Comparison of ENCODE assay signal across 22 cellular contexts in the genomic region with DNA sequence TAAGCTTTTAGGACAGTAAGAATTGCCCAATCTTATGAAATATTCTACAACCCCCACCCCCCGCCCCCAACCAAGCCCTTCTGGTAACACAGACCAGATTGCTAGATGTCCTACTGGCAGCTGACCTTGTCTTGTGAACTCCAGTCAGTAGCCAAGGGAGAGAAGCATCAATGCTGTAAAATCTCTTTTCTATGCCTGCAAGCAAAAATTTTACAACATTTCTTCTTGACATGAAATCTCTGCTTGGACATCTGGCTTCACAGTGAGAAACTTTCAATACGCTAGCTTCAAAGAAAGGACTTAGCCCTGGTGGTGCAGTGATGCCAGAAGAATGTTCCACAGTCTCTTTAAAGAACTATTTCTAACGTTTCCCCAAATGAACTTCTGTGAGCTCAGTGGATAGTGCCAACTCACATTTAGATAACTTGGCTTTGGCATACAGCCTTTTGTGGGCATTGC.
DNase-seq lines count a peak whose midpoint lies in the region; ATAC-seq lines count a peak whose summit lies in the region.
"Had no signal": no experiment of that assay in that cellular context is flagged by ENCODE, and none has a peak within 500 bp of the region (broad histone marks: within the 10 kb centered on the region; RNA-seq: fewer than 3 reads in every experiment).

No MANE protein-coding gene starts in this region.

- intact Hi-C loops in naive thymus-derived CD4-positive, alpha-beta T cell (cut with micrococcal nuclease): no loop called here

- H3K4me3 Mint-ChIP-seq in naive thymus-derived CD4-positive, alpha-beta T cell: no peak overlapping the region
- H3K4me3 Mint-ChIP-seq: activated naive CD4-positive, alpha-beta T cell treated with anti-CD3 and anti-CD28 coated beads, Interleukin-2, amount 10 ng/mL, durations not matched to agents 7 days and 5 days; brain had no signal

- H3K4me1 ChIP-seq in subcutaneous abdominal adipose tissue (ENCODE audit: control insufficient read depth in 5 of 5, insufficient read depth in 5 of 5, low read length in 5 of 5): peaks cover 1 to 20% (median 10%) of the 10 kb centered on the region in 5 donors
- H3K4me1 ChIP-seq in naive thymus-derived CD4-positive, alpha-beta T cell (ENCODE audit: control insufficient read depth in 2 of 2, insufficient read depth in 2 of 2, low read length in 2 of 2): peaks cover 0 to 20% of the 10 kb centered on the region in 2 donors
- H3K4me1 ChIP-seq: upper lobe of left lung had no signal

- peaks cover 0 to 3% (median 0%) of the 10 kb centered on the region in 11 donors for H3K9me3 Mint-ChIP-seq in naive thymus-derived CD4-positive, alpha-beta T cell
- H3K9me3 Mint-ChIP-seq: activated naive CD4-positive, alpha-beta T cell treated with anti-CD3 and anti-CD28 coated beads, Interleukin-2, amount 10 ng/mL, durations not matched to agents 7 days and 5 days had no signal

- peaks cover 0 to 5% (median 0%) of the 10 kb centered on the region in 5 donors for H3K36me3 Mint-ChIP-seq in naive thymus-derived CD4-positive, alpha-beta T cell
- H3K36me3 Mint-ChIP-seq: activated naive CD4-positive, alpha-beta T cell treated with anti-CD3 and anti-CD28 coated beads, Interleukin-2, amount 10 ng/mL, durations not matched to agents 7 days and 5 days had no signal

- no peak for ATAC-seq in GM18517 (IDR thresholded peaks at IDR 0.05; ENCODE audit: unreplicated experiment)
- no peak for ATAC-seq in naive thymus-derived CD4-positive, alpha-beta T cell
- ATAC-seq: GM12878 had no signal

- no peaks in the 10 kb centered on the region for H3K36me3 ChIP-seq in subcutaneous abdominal adipose tissue (ENCODE audit: control insufficient read depth in 5 of 5, insufficient read depth in 5 of 5, low read length in 5 of 5)
- H3K36me3 ChIP-seq in naive thymus-derived CD4-positive, alpha-beta T cell (ENCODE audit: control insufficient read depth in 2 of 3, insufficient read depth in 3 of 3, low read length in 3 of 3): no peaks in the 10 kb centered on the region
- H3K36me3 ChIP-seq: upper lobe of left lung had no signal

- peak overlapping the region; percentile 6 for H3K27ac ChIP-seq in subcutaneous abdominal adipose tissue (ENCODE audit: low read depth, low read length)
- H3K27ac ChIP-seq in naive thymus-derived CD4-positive, alpha-beta T cell (ENCODE audit: low read depth, low read length): no peak overlapping the region
- H3K27ac ChIP-seq: epithelial cell of prostate, upper lobe of left lung had no signal

- H3K27me3 Mint-ChIP-seq in naive thymus-derived CD4-positive, alpha-beta T cell: peaks cover 0 to 4% (median 0%) of the 10 kb centered on the region in 5 donors
- H3K27me3 Mint-ChIP-seq: brain had no signal

- no peak overlapping the region for H3K27ac Mint-ChIP-seq in naive thymus-derived CD4-positive, alpha-beta T cell
- H3K27ac Mint-ChIP-seq: activated naive CD4-positive, alpha-beta T cell treated with anti-CD3 and anti-CD28 coated beads, Interleukin-2, amount 10 ng/mL, durations not matched to agents 7 days and 5 days had no signal

- H3K9me3 ChIP-seq in subcutaneous abdominal adipose tissue (ENCODE audit: control insufficient read depth in 5 of 5, low read length in 5 of 5): no peaks in the 10 kb centered on the region
- H3K9me3 ChIP-seq in naive thymus-derived CD4-positive, alpha-beta T cell (ENCODE audit: control insufficient read depth in 2 of 3, low read length in 3 of 3): no peaks in the 10 kb centered on the region

- no peak overlapping the region for H3K4me3 ChIP-seq in subcutaneous abdominal adipose tissue (ENCODE audit: low read depth in 1 of 5, low read length in 5 of 5)
- H3K4me3 ChIP-seq in naive thymus-derived CD4-positive, alpha-beta T cell (ENCODE audit: low read length): no peak overlapping the region
- H3K4me3 ChIP-seq: GM12878, upper lobe of left lung had no signal

- CTCF ChIA-PET in naive thymus-derived CD4-positive, alpha-beta T cell (lab: Charles Lee): interaction anchor here (0.6 kb wide), 1 partner anchor 471 kb away, joined by 5 read pairs; no protein-coding TSS in a partner anchor

- no peaks in the 10 kb centered on the region for H3K27me3 ChIP-seq in subcutaneous abdominal adipose tissue (ENCODE audit: control insufficient read depth in 5 of 5, insufficient read depth in 4 of 5, low read length in 5 of 5)
- H3K27me3 ChIP-seq in naive thymus-derived CD4-positive, alpha-beta T cell (ENCODE audit: control insufficient read depth in 2 of 2, insufficient read depth in 2 of 2, low read length in 2 of 2): no peaks in the 10 kb centered on the region
- H3K27me3 ChIP-seq: upper lobe of left lung had no signal

- H3K9ac ChIP-seq in subcutaneous abdominal adipose tissue (ENCODE audit: low read length in 5 of 5): peak overlapping the region in 1 of 5 donors; percentile 18

- DNase-seq in GM03348 (ENCODE audit: low spot score) (peak; percentile 49), epidermal melanocyte (ENCODE audit: insufficient read length, low spot score) (peak; percentile 63), left kidney (ENCODE audit: low read depth, low spot score) (peak; percentile 31), kidney glomerular epithelial cell (lab: John Stamatoyannopoulos, UW) (no peak)
- no peak for DNase-seq in naive thymus-derived CD4-positive, alpha-beta T cell
- DNase-seq: activated CD4-positive, alpha-beta T cell treated with anti-CD3 and anti-CD28 coated beads, Interleukin-2, amount 50 U/mL, for 4 hours; activated naive CD4-positive, alpha-beta T cell treated with anti-CD3 and anti-CD28 coated beads, Interleukin-2, amount 10 ng/mL, durations not matched to agents 7 days and 5 days; AML-193; dermis blood vessel endothelial cell; head of caudate nucleus; KBM-7; NCI-H1048; NCI-H2081 treated with DMSO at 0.1 percent for 48 hours; NCI-H510A treated with DMSO at 0.1 percent for 48 hours; SHP77 treated with DMSO at 0.1 percent for 48 hours; stimulated activated naive CD4-positive, alpha-beta T cell; upper lobe of left lung had no signal

- peaks cover 6 to 32% (median 26%) of the 10 kb centered on the region in 7 donors for H3K4me1 Mint-ChIP-seq in naive thymus-derived CD4-positive, alpha-beta T cell

- POLR2A ChIA-PET in naive thymus-derived CD4-positive, alpha-beta T cell (lab: Charles Lee): no interaction called here

Comparison
In these comparisons a context has a peak if more than half of its experiments do, and no peak if none do; other contexts are left out.
1. DNase-seq: peak in GM03348 (single experiment), epidermal melanocyte (single experiment) and left kidney (single experiment); none in naive thymus-derived CD4-positive, alpha-beta T cell (0 of 9) and kidney glomerular epithelial cell (single experiment).